1 cellular context compared by ENCODE assay signal in genomic region chr1:205108464-205108863, GRCh38.
TF ChIP-seq lines count a peak whose summit lies in the region.

No MANE protein-coding gene starts in this region.

TF ChIP-seq in HepG2, 621 proteins besides CTCF, POLR2A, EP300 and RAD21:
- TF ChIP-seq YY1 (IDR thresholded peaks at IDR 0.05; ENCODE audit: insufficient read depth, insufficient replicate concordance, low read depth, low read length) = no peak
- no peak for TF ChIP-seq NBN (conservative IDR thresholded peaks at IDR 0.05)
- TF ChIP-seq KDM2A (CRISPR knock-in tag; IDR thresholded peaks at IDR 0.05; ENCODE audit: borderline replicate concordance, low read depth) = no peak
- TF ChIP-seq ZMAT5 (CRISPR knock-in tag; IDR thresholded peaks at IDR 0.05; ENCODE audit: borderline replicate concordance, low read depth) = no peak
- TF ChIP-seq ZNF446 (CRISPR knock-in tag; IDR thresholded peaks at IDR 0.05) = no peak
